In the genomic region with DNA sequence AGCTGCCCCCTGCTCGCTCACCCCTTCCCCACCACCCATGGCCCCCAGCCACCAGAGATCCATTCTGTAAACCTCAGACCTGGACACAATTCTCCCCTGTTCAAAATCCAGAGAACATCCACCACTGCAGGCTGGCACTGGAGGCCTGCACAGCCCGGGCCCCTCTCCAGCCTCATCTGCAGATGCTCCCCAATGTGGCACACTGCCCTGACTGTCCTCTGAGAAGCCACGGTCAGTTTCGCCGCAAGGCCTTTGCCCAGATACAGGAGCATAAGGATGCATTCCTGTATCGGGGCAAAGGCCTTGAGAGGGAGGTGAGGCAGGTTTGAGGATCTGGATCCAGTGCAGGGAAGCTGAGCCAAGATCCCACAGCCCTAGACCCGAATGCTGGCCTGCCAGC, we compare ENCODE assay signal across 22 cellular contexts.
"Had no signal": no experiment of that assay in that cellular context is flagged by ENCODE, and none has a peak within 500 bp of the region (broad histone marks: within the 10 kb centered on the region; RNA-seq: fewer than 3 reads in every experiment).

No MANE protein-coding gene starts in this region.

- DNase-seq: activated CD4-positive, alpha-beta T cell treated with anti-CD3 and anti-CD28 coated beads for 4 hours; activated CD4-positive, alpha-beta T cell treated with anti-CD3 and anti-CD28 coated beads, Interleukin-2, amount 50 U/mL, for 48 hours; activated CD4-positive, CD25-positive, alpha-beta regulatory T cell; activated CD8-positive, alpha-beta memory T cell treated with anti-CD3 and anti-CD28 coated beads, Interleukin-2, amount 50 U/mL, for 48 hours; activated naive CD4-positive, alpha-beta T cell treated with anti-CD3 and anti-CD28 coated beads, Interleukin-2, amount 10 ng/mL, durations not matched to agents 7 days and 5 days; activated T-cell treated with anti-CD3 and anti-CD28 coated beads, Interleukin-2, amount 50 U/mL, for 4 hours; body of pancreas; colonic mucosa; mesenchymal stem cell; mucosa of descending colon; nephron progenitor cell; stimulated activated CD4-positive, alpha-beta T cell treated with anti-CD3 and anti-CD28 coated beads, Interleukin-2, amount 100 ng/mL, for 24 hours; stimulated activated naive CD8-positive, alpha-beta T cell treated with anti-CD3 and anti-CD28 coated beads, Interleukin-15, amount 100 ng/mL, for 72 hours; SW 1271; T-helper 17 cell; transverse colon; uterus had no signal

- H3K4me3 Mint-ChIP-seq: activated naive CD4-positive, alpha-beta T cell treated with anti-CD3 and anti-CD28 coated beads, Interleukin-2, amount 10 ng/mL, durations not matched to agents 7 days and 5 days; activated T-cell treated with anti-CD3 and anti-CD28 coated beads, Interleukin-2, amount 50 U/mL, for 4 hours; nephron progenitor cell; stimulated activated effector memory CD8-positive, alpha-beta T cell treated with anti-CD3 and anti-CD28 coated beads, Interleukin-12 subunit alpha, Interleukin-12 subunit beta, amount 100 ng/mL, for 72 hours; stimulated activated naive CD8-positive, alpha-beta T cell treated with anti-CD3 and anti-CD28 coated beads, Interleukin-15, amount 100 ng/mL, for 72 hours; T-helper 17 cell had no signal

- H3K4me1 Mint-ChIP-seq: activated naive CD4-positive, alpha-beta T cell treated with anti-CD3 and anti-CD28 coated beads, Interleukin-2, amount 10 ng/mL, durations not matched to agents 7 days and 5 days; stimulated activated effector memory CD8-positive, alpha-beta T cell treated with anti-CD3 and anti-CD28 coated beads, Interleukin-12 subunit alpha, Interleukin-12 subunit beta, amount 100 ng/mL, for 72 hours; stimulated activated naive CD8-positive, alpha-beta T cell treated with anti-CD3 and anti-CD28 coated beads, Interleukin-15, amount 100 ng/mL, for 72 hours had no signal

- H3K36me3 Mint-ChIP-seq: activated naive CD4-positive, alpha-beta T cell treated with anti-CD3 and anti-CD28 coated beads, Interleukin-2, amount 10 ng/mL, durations not matched to agents 7 days and 5 days; stimulated activated effector memory CD8-positive, alpha-beta T cell treated with anti-CD3 and anti-CD28 coated beads, Interleukin-12 subunit alpha, Interleukin-12 subunit beta, amount 100 ng/mL, for 72 hours had no signal

- H3K36me3 ChIP-seq: cardiac muscle cell, colonic mucosa, gastroesophageal sphincter, transverse colon, uterus had no signal

- H3K9me3 ChIP-seq: body of pancreas, colonic mucosa, gastroesophageal sphincter, mucosa of descending colon, transverse colon, uterus had no signal

- H3K27ac ChIP-seq: body of pancreas, cardiac muscle cell, colonic mucosa, gastroesophageal sphincter, transverse colon, uterus had no signal

- H3K9me3 Mint-ChIP-seq: activated naive CD4-positive, alpha-beta T cell treated with anti-CD3 and anti-CD28 coated beads, Interleukin-2, amount 10 ng/mL, durations not matched to agents 7 days and 5 days; activated T-cell treated with anti-CD3 and anti-CD28 coated beads, Interleukin-2, amount 50 U/mL, for 4 hours; nephron progenitor cell; stimulated activated effector memory CD8-positive, alpha-beta T cell treated with anti-CD3 and anti-CD28 coated beads, Interleukin-12 subunit alpha, Interleukin-12 subunit beta, amount 100 ng/mL, for 72 hours; stimulated activated naive CD8-positive, alpha-beta T cell treated with anti-CD3 and anti-CD28 coated beads, Interleukin-15, amount 100 ng/mL, for 72 hours had no signal

- H3K27me3 ChIP-seq: body of pancreas, cardiac muscle cell, colonic mucosa, transverse colon, uterus had no signal

- H3K4me1 ChIP-seq: body of pancreas, colonic mucosa, gastroesophageal sphincter, transverse colon, uterus had no signal

- H3K27me3 Mint-ChIP-seq: stimulated activated naive CD8-positive, alpha-beta T cell treated with anti-CD3 and anti-CD28 coated beads, Interleukin-15, amount 100 ng/mL, for 72 hours had no signal

- ATAC-seq: activated T-cell treated with anti-CD3 and anti-CD28 coated beads, Interleukin-2, amount 50 U/mL, for 4 hours; body of pancreas; gastroesophageal sphincter; mucosa of descending colon; sciatic nerve; stimulated activated effector memory CD8-positive, alpha-beta T cell treated with anti-CD3 and anti-CD28 coated beads, Interleukin-12 subunit alpha, Interleukin-12 subunit beta, amount 100 ng/mL, for 72 hours; stimulated activated naive CD8-positive, alpha-beta T cell treated with anti-CD3 and anti-CD28 coated beads, Interleukin-15, amount 100 ng/mL, for 72 hours; T-helper 17 cell had no signal

- H3K4me3 ChIP-seq: body of pancreas, cardiac muscle cell, colonic mucosa, gastroesophageal sphincter, mucosa of descending colon, SK-N-MC, transverse colon, uterus had no signal

- H3K27ac Mint-ChIP-seq: activated naive CD4-positive, alpha-beta T cell treated with anti-CD3 and anti-CD28 coated beads, Interleukin-2, amount 10 ng/mL, durations not matched to agents 7 days and 5 days; nephron progenitor cell; stimulated activated effector memory CD8-positive, alpha-beta T cell treated with anti-CD3 and anti-CD28 coated beads, Interleukin-12 subunit alpha, Interleukin-12 subunit beta, amount 100 ng/mL, for 72 hours; stimulated activated naive CD8-positive, alpha-beta T cell treated with anti-CD3 and anti-CD28 coated beads, Interleukin-15, amount 100 ng/mL, for 72 hours; T-helper 17 cell had no signal
